7 cellular contexts compared by ENCODE assay signal in the genomic region with DNA sequence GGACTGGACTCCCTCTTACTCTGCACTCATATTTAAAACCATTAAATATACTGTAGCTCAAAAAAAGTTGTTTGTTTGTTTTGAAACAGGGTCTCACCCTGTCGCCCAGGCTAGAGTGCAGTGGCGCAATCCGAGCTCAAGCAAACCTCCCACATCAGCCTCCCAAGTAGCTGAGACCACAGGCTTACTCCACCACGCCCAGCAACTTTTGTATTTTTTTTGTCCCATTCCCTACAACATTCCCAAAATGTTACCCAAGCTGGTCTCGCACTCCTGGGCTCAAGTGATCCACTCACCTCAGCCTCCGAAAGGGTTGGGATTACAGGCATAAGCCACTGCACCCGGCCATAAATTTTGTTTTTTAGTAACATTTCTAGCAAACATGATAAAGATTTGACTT. TPM values are rescaled to one million over a fixed set of nuclear protein-coding genes. Genes with fewer than 3 reads are reported as not detected.
DNase-seq lines count a peak whose midpoint lies in the region; ATAC-seq and TF ChIP-seq lines count a peak whose summit lies in the region.
"Not testable (repeated sequence)": the region's sequence is repeated elsewhere in the genome, so short reads cannot be mapped to it uniquely, and the experiment has no call there.

No MANE protein-coding gene starts in this region.

- not testable (repeated sequence) for H3K4ac ChIP-seq in H9 (ENCODE audit: low read depth, low read length)

- H2BK120ac ChIP-seq in H9 (ENCODE audit: low read depth, low read length, poor library complexity, severe bottlenecking), result not testable (repeated sequence)

- H3K9ac ChIP-seq in H9 (ENCODE audit: extremely low read depth, insufficient read length, low read length), result not testable (repeated sequence)

- H3K23me2 ChIP-seq in H9 (ENCODE audit: insufficient read length, low read depth, low read length, poor library complexity, severe bottlenecking), result not testable (repeated sequence)

- not testable (repeated sequence) for H3K27me3 ChIP-seq in CD4-positive, alpha-beta T cell (ENCODE audit: control insufficient read depth, insufficient read depth, low read length); H9 (ENCODE audit: insufficient read depth, low read length)

- H3K4me1 Mint-ChIP-seq in CD4-positive, alpha-beta T cell (ENCODE audit: low read depth), result peaks cover 57% of the 10 kb centered on the region
- peaks cover 12 to 14% of the 10 kb centered on the region in 2 experiments for H3K4me1 Mint-ChIP-seq in H9
- peaks cover 53% of the 10 kb centered on the region for H3K4me1 Mint-ChIP-seq in activated CD4-positive, alpha-beta T cell treated with anti-CD3 and anti-CD28 coated beads for 36 hours
- H3K4me1 Mint-ChIP-seq in activated naive CD4-positive, alpha-beta T cell treated with anti-CD3 and anti-CD28 coated beads for 36 hours (ENCODE audit: low read depth), result peaks cover 59% of the 10 kb centered on the region
- H3K4me1 Mint-ChIP-seq in dendritic cell treated with granulocyte-macrophage colony-stimulating factor and Interleukin-4, amounts not matched to agents 40 ng/mL and 50 ng/mL, for 4 days (ENCODE audit: low read depth), result peaks cover 47% of the 10 kb centered on the region
- peaks cover 48 to 69% of the 10 kb centered on the region in 2 donors for H3K4me1 Mint-ChIP-seq in natural killer cell
- peaks cover 39% of the 10 kb centered on the region for H3K4me1 Mint-ChIP-seq in stimulated activated effector memory CD8-positive, alpha-beta T cell treated with anti-CD3 and anti-CD28 coated beads, Interleukin-12 subunit alpha, Interleukin-12 subunit beta, amount 100 ng/mL, for 72 hours

- TF ChIP-seq CTCF in CD4-positive, alpha-beta T cell (IDR thresholded peaks at IDR 0.05); H9 (conservative IDR thresholded peaks at IDR 0.05); natural killer cell (IDR thresholded peaks at IDR 0.05): not testable (repeated sequence)

- not testable (repeated sequence) for H2BK20ac ChIP-seq in H9 (ENCODE audit: low read depth, low read length, poor library complexity, severe bottlenecking)

- not testable (repeated sequence) for H4K5ac ChIP-seq in H9 (ENCODE audit: insufficient read length, low read depth, low read length)

- H3K4me2 ChIP-seq in H9 (ENCODE audit: insufficient read depth, insufficient read length, low read length), result not testable (repeated sequence)

- H3K18ac ChIP-seq in H9 (ENCODE audit: insufficient read length, low read depth, low read length), result not testable (repeated sequence)

- H3K27ac Mint-ChIP-seq in CD4-positive, alpha-beta T cell, result peak overlapping the region; percentile 78
- H3K27ac Mint-ChIP-seq in H9, result peak overlapping the region in 2 of 3 experiments; percentile 39 to 83; a peak in 1 of 7 replicates
- H3K27ac Mint-ChIP-seq in activated CD4-positive, alpha-beta T cell treated with anti-CD3 and anti-CD28 coated beads for 36 hours, result peak overlapping the region; percentile 43
- H3K27ac Mint-ChIP-seq in activated naive CD4-positive, alpha-beta T cell treated with anti-CD3 and anti-CD28 coated beads for 36 hours, result peak overlapping the region; percentile 25
- H3K27ac Mint-ChIP-seq in dendritic cell treated with granulocyte-macrophage colony-stimulating factor and Interleukin-4, amounts not matched to agents 40 ng/mL and 50 ng/mL, for 4 days, result peak overlapping the region; percentile 18
- peak overlapping the region; percentile 47 to 89 for H3K27ac Mint-ChIP-seq in natural killer cell
- H3K27ac Mint-ChIP-seq in stimulated activated effector memory CD8-positive, alpha-beta T cell treated with anti-CD3 and anti-CD28 coated beads, Interleukin-12 subunit alpha, Interleukin-12 subunit beta, amount 100 ng/mL, for 72 hours, result peak overlapping the region; percentile 60

- H2BK15ac ChIP-seq in H9 (ENCODE audit: low read depth, low read length), result not testable (repeated sequence)

- not testable (repeated sequence) for H3K27ac ChIP-seq in CD4-positive, alpha-beta T cell (ENCODE audit: low read depth, low read length); H9 (ENCODE audit: insufficient read length, low read depth, low read length)

- not testable (repeated sequence) for H2BK12ac ChIP-seq in H9 (ENCODE audit: insufficient read length, low read depth, low read length)

- H4K8ac ChIP-seq in H9 (replicated peaks; ENCODE audit: insufficient read length, low read depth, low read length), result not testable (repeated sequence)

- not testable (repeated sequence) for H2BK5ac ChIP-seq in H9 (ENCODE audit: insufficient read length, low read length)

- not testable (repeated sequence) for H3K9me3 Mint-ChIP-seq in CD4-positive, alpha-beta T cell; H9; activated CD4-positive, alpha-beta T cell treated with anti-CD3 and anti-CD28 coated beads for 36 hours (ENCODE audit: low read depth); activated naive CD4-positive, alpha-beta T cell treated with anti-CD3 and anti-CD28 coated beads for 36 hours; dendritic cell treated with granulocyte-macrophage colony-stimulating factor and Interleukin-4, amounts not matched to agents 40 ng/mL and 50 ng/mL, for 4 days; natural killer cell; stimulated activated effector memory CD8-positive, alpha-beta T cell treated with anti-CD3 and anti-CD28 coated beads, Interleukin-12 subunit alpha, Interleukin-12 subunit beta, amount 100 ng/mL, for 72 hours

- H3K14ac ChIP-seq in H9 (ENCODE audit: insufficient read depth, low read length), result not testable (repeated sequence)

- H4K91ac ChIP-seq in H9 (ENCODE audit: insufficient read length, low read depth, low read length), result not testable (repeated sequence)

- WGBS in H9 (ENCODE audit: extremely low coverage, insufficient read length, low lambda C conversion rate), result no CpG with 5 or more reads among the region's 7 CpGs

- H3K23ac ChIP-seq in H9 (ENCODE audit: insufficient read length, low read depth, low read length), result not testable (repeated sequence)

- CTCF ChIA-PET in CD4-positive, alpha-beta T cell (lab: Charles Lee); activated CD4-positive, alpha-beta T cell treated with anti-CD3 and anti-CD28 coated beads for 36 hours (lab: Charles Lee); activated naive CD4-positive, alpha-beta T cell treated with anti-CD3 and anti-CD28 coated beads for 36 hours (lab: Charles Lee): not testable (repeated sequence)

- not testable (repeated sequence) for H3K9me3 ChIP-seq in CD4-positive, alpha-beta T cell (ENCODE audit: control insufficient read depth, low read length); H9 (ENCODE audit: control insufficient read depth, low read depth, low read length)

- H4K20me1 ChIP-seq in H9 (ENCODE audit: control insufficient read depth, insufficient read depth, insufficient read length), result not testable (repeated sequence)

- not testable (repeated sequence) for H3K4me3 Mint-ChIP-seq in CD4-positive, alpha-beta T cell; activated CD4-positive, alpha-beta T cell treated with anti-CD3 and anti-CD28 coated beads for 36 hours; activated naive CD4-positive, alpha-beta T cell treated with anti-CD3 and anti-CD28 coated beads for 36 hours; dendritic cell treated with granulocyte-macrophage colony-stimulating factor and Interleukin-4, amounts not matched to agents 40 ng/mL and 50 ng/mL, for 4 days; natural killer cell; stimulated activated effector memory CD8-positive, alpha-beta T cell treated with anti-CD3 and anti-CD28 coated beads, Interleukin-12 subunit alpha, Interleukin-12 subunit beta, amount 100 ng/mL, for 72 hours
- H3K4me3 Mint-ChIP-seq in H9, result 0 out of 5 replicates have a peak overlapping the region, but pooled peaks of 1 of the 2 experiments have one; percentile 19

- not testable (repeated sequence) for H3K27me3 Mint-ChIP-seq in CD4-positive, alpha-beta T cell; H9 (ENCODE audit: low read depth); activated CD4-positive, alpha-beta T cell treated with anti-CD3 and anti-CD28 coated beads for 36 hours; activated naive CD4-positive, alpha-beta T cell treated with anti-CD3 and anti-CD28 coated beads for 36 hours (ENCODE audit: low read depth); dendritic cell treated with granulocyte-macrophage colony-stimulating factor and Interleukin-4, amounts not matched to agents 40 ng/mL and 50 ng/mL, for 4 days; natural killer cell (ENCODE audit: low read depth in 2 of 2)

- H3K36me3 Mint-ChIP-seq in CD4-positive, alpha-beta T cell (ENCODE audit: low read depth); H9 (ENCODE audit: insufficient read depth in 1 of 3, low read depth in 3 of 3); natural killer cell: not testable (repeated sequence)
- H3K36me3 Mint-ChIP-seq in activated CD4-positive, alpha-beta T cell treated with anti-CD3 and anti-CD28 coated beads for 36 hours (ENCODE audit: low read depth), result peaks cover 18% of the 10 kb centered on the region
- H3K36me3 Mint-ChIP-seq in activated naive CD4-positive, alpha-beta T cell treated with anti-CD3 and anti-CD28 coated beads for 36 hours (ENCODE audit: low read depth), result peaks cover 13% of the 10 kb centered on the region
- H3K36me3 Mint-ChIP-seq in dendritic cell treated with granulocyte-macrophage colony-stimulating factor and Interleukin-4, amounts not matched to agents 40 ng/mL and 50 ng/mL, for 4 days (ENCODE audit: low read depth), result peaks cover 30% of the 10 kb centered on the region
- H3K36me3 Mint-ChIP-seq in stimulated activated effector memory CD8-positive, alpha-beta T cell treated with anti-CD3 and anti-CD28 coated beads, Interleukin-12 subunit alpha, Interleukin-12 subunit beta, amount 100 ng/mL, for 72 hours, result peaks cover 35% of the 10 kb centered on the region

- H2AFZ ChIP-seq in H9 (ENCODE audit: low read length), result not testable (repeated sequence)

- not testable (repeated sequence) for DNase-seq in CD4-positive, alpha-beta T cell; H9; activated CD4-positive, alpha-beta T cell treated with anti-CD3 and anti-CD28 coated beads for 36 hours; activated naive CD4-positive, alpha-beta T cell treated with anti-CD3 and anti-CD28 coated beads for 36 hours; natural killer cell; stimulated activated effector memory CD8-positive, alpha-beta T cell treated with anti-CD3 and anti-CD28 coated beads, Interleukin-12 subunit alpha, Interleukin-12 subunit beta, amount 100 ng/mL, for 72 hours (ENCODE audit: low spot score in 2 of 2)

- not testable (repeated sequence) for H3K4me1 ChIP-seq in H9 (ENCODE audit: insufficient read depth, low read length)

- not testable (repeated sequence) for H3T11ph ChIP-seq in H9 (ENCODE audit: low read length)

- intact Hi-C loops in CD4-positive, alpha-beta T cell (cut with DNase I, micrococcal nuclease); activated CD4-positive, alpha-beta T cell treated with anti-CD3 and anti-CD28 coated beads for 36 hours (cut with DNase I, micrococcal nuclease); activated naive CD4-positive, alpha-beta T cell treated with anti-CD3 and anti-CD28 coated beads for 36 hours (cut with micrococcal nuclease); dendritic cell treated with granulocyte-macrophage colony-stimulating factor and Interleukin-4, amounts not matched to agents 40 ng/mL and 50 ng/mL, for 4 days (cut with micrococcal nuclease); natural killer cell (cut with micrococcal nuclease): not testable (repeated sequence)

- POLR2A ChIA-PET in CD4-positive, alpha-beta T cell (lab: Charles Lee); activated CD4-positive, alpha-beta T cell treated with anti-CD3 and anti-CD28 coated beads for 36 hours (lab: Charles Lee): not testable (repeated sequence)

- H3K56ac ChIP-seq in H9 (ENCODE audit: insufficient read length, low read depth, low read length), result not testable (repeated sequence)

- not testable (repeated sequence) for ATAC-seq in CD4-positive, alpha-beta T cell (ENCODE audit: poor library complexity); activated CD4-positive, alpha-beta T cell treated with anti-CD3 and anti-CD28 coated beads for 36 hours; natural killer cell; stimulated activated effector memory CD8-positive, alpha-beta T cell treated with anti-CD3 and anti-CD28 coated beads, Interleukin-12 subunit alpha, Interleukin-12 subunit beta, amount 100 ng/mL, for 72 hours

- not testable (repeated sequence) for H3K79me1 ChIP-seq in H9 (ENCODE audit: insufficient read depth, low read depth, low read length, poor library complexity, severe bottlenecking)

- H3K79me2 ChIP-seq in H9 (ENCODE audit: insufficient read depth, low read length), result peaks cover 14% of the 10 kb centered on the region; the same call in 1 of the 2 replicates

- not testable (repeated sequence) for H2AK5ac ChIP-seq in H9 (ENCODE audit: insufficient read length, low read length)

RNA-seq across cellular contexts. Expression of a gene that starts 23.4 kb away (rescaled TPM):
- total RNA-seq in CD4-positive, alpha-beta T cell, result 100 to 1,000 TPM; 120 to 127 TPM
- total RNA-seq in H9 (2021) (75.7 and 96.4 TPM in 2 replicates), natural killer cell (100 to 1,000 TPM; 215 to 253 (median 246) TPM)
- 100 to 1,000 TPM in 1 of 2 experiments, 10 to 100 TPM in 1; 82.2 to 101 TPM for total RNA-seq in activated CD4-positive, alpha-beta T cell treated with anti-CD3 and anti-CD28 coated beads for 36 hours
- total RNA-seq in activated naive CD4-positive, alpha-beta T cell treated with anti-CD3 and anti-CD28 coated beads for 36 hours, result 100 to 1,000 TPM in 1 of 2 experiments, 10 to 100 TPM in 1; 96.7 to 106 TPM

Comparison
In these comparisons a context has a peak if more than half of its experiments do, and no peak if none do; other contexts are left out.
1. H3K27ac Mint-ChIP-seq: peak in every context shown above with its lines; median percentile 78 in CD4-positive, alpha-beta T cell; 68 in natural killer cell; 61 in H9; 60 in stimulated activated effector memory CD8-positive, alpha-beta T cell treated with anti-CD3 and anti-CD28 coated beads, Interleukin-12 subunit alpha, Interleukin-12 subunit beta, amount 100 ng/mL, for 72 hours; 43 in activated CD4-positive, alpha-beta T cell treated with anti-CD3 and anti-CD28 coated beads for 36 hours; 25 in activated naive CD4-positive, alpha-beta T cell treated with anti-CD3 and anti-CD28 coated beads for 36 hours; 18 in dendritic cell treated with granulocyte-macrophage colony-stimulating factor and Interleukin-4, amounts not matched to agents 40 ng/mL and 50 ng/mL, for 4 days.